16 cellular contexts compared by ENCODE assay signal in the genomic region with DNA sequence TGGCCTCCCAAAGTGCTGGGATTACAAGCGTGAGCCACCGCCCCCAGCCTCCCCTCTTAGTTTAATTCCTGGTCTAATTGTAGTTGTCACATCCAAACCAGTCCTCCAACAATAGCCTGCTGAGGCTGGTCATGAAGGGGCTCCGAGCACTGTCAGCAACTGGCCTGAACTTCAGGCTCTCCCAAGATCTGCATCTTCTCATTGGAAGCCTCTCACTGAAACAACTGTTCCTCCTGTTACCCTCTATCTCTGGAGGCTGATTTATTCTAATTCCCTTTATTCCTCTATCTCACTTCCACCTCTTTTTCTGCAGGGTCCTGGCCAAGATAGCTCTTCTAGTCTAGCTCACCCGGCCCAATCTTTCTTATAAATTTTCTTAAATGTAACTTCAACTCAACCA.
A peak's percentile ranks its signal among the peaks of the same experiment; 100 is the strongest.
DNase-seq lines count a peak whose midpoint lies in the region; ATAC-seq, FAIRE-seq and TF ChIP-seq lines count a peak whose summit lies in the region.
"Had no signal": no experiment of that assay in that cellular context is flagged by ENCODE, and none has a peak within 500 bp of the region (broad histone marks: within the 10 kb centered on the region; RNA-seq: fewer than 3 reads in every experiment).

No MANE protein-coding gene starts in this region.

- CTCF ChIA-PET in HepG2 (lab: Yijun Ruan, JAX; ENCODE audit: low intra/inter-chr PET ratio, low total read pairs) = no interaction called here
- CTCF ChIA-PET in activated CD8-positive, alpha-beta T cell treated with anti-CD3 and anti-CD28 coated beads for 36 hours (lab: Charles Lee) = interaction anchor here (1.1 to 2.1 kb wide), 8 partner anchors 10 to 241 kb away, joined by 3 to 14 read pairs (median 5); no protein-coding TSS in a partner anchor

- H3K9ac ChIP-seq in HepG2 (ENCODE audit: insufficient read depth, low read depth, low read length) (no peak overlapping the region), endodermal cell (ENCODE audit: extremely low read depth, low read length, poor library complexity, severe bottlenecking) (no peak overlapping the region)

- DNase-seq in HepG2 (ENCODE audit: low spot score) (no peak), right lobe of liver (no peak), endodermal cell (peak; percentile 39), left cardiac atrium (no peak), foreskin keratinocyte (no peak)
- no peak for DNase-seq in activated CD8-positive, alpha-beta T cell treated with anti-CD3 and anti-CD28 coated beads for 36 hours
- DNase-seq in activated CD4-positive, CD25-positive, alpha-beta regulatory T cell treated with anti-CD3 and anti-CD28 coated beads, Interleukin-2, amount 50 U/mL, for 72 hours = no peak
- DNase-seq: gastrocnemius medialis, KBM-7, mammary epithelial cell, MV-4-11, NCI-H187, NCI-H82, PC-3, SIG-M5 had no signal

- H3K4me3 Mint-ChIP-seq in activated CD8-positive, alpha-beta T cell treated with anti-CD3 and anti-CD28 coated beads for 36 hours = no peak overlapping the region
- no peak overlapping the region for H3K4me3 Mint-ChIP-seq in endodermal cell
- H3K4me3 Mint-ChIP-seq: nephron had no signal

- TF ChIP-seq CTCF in HepG2 (CRISPR knock-in tag; IDR thresholded peaks at IDR 0.05) (no peak), right lobe of liver (IDR thresholded peaks at IDR 0.05) (no peak), endodermal cell (conservative IDR thresholded peaks at IDR 0.05) (no peak), foreskin keratinocyte (conservative IDR thresholded peaks at IDR 0.05) (no peak)
- no peak for TF ChIP-seq CTCF in activated CD8-positive, alpha-beta T cell treated with anti-CD3 and anti-CD28 coated beads for 36 hours (IDR thresholded peaks at IDR 0.05)

- peaks cover 49% of the 10 kb centered on the region for H3K4me1 Mint-ChIP-seq in activated CD8-positive, alpha-beta T cell treated with anti-CD3 and anti-CD28 coated beads for 36 hours (ENCODE audit: low read depth)
- peaks cover 9% of the 10 kb centered on the region for H3K4me1 Mint-ChIP-seq in endodermal cell
- H3K4me1 Mint-ChIP-seq: nephron had no signal

- peaks cover 2% of the 10 kb centered on the region for H3K79me2 ChIP-seq in HepG2 (ENCODE audit: insufficient read depth, low read length)

- H2AFZ ChIP-seq in HepG2 (ENCODE audit: low read length) = no peak overlapping the region

- TF ChIP-seq EP300 in HepG2 (IDR thresholded peaks at IDR 0.05; ENCODE audit: low read depth in 2 of 2, low read length in 2 of 2) = no peak
- no peak for TF ChIP-seq EP300 in HepG2 (CRISPR knock-in tag; IDR thresholded peaks at IDR 0.05; ENCODE audit: borderline replicate concordance)

- H3K27ac ChIP-seq in HepG2 (ENCODE audit: extremely low read length, insufficient read depth, low read length) = no peak overlapping the region
- H3K27ac ChIP-seq in right lobe of liver = no peak overlapping the region
- no peak overlapping the region for H3K27ac ChIP-seq in endodermal cell (ENCODE audit: low read depth, low read length)
- no peak overlapping the region for H3K27ac ChIP-seq in foreskin keratinocyte
- H3K27ac ChIP-seq: gastrocnemius medialis had no signal

- in situ Hi-C loops in HepG2 (cut with HindIII; ENCODE audit: extremely low pct_ligation_motif_present, low pct_unique_long_range_greater_than_20kb) = no loop called here

- intact Hi-C loops in HepG2 (cut with micrococcal nuclease; ENCODE audit: unreplicated experiment) (no loop called here), right lobe of liver (cut with DNase I) (no loop called here), left cardiac atrium (cut with DNase I) (no loop called here)
- intact Hi-C loops in activated CD8-positive, alpha-beta T cell treated with anti-CD3 and anti-CD28 coated beads for 36 hours (cut with micrococcal nuclease) = no loop called here

- H3K27me3 ChIP-seq in HepG2 (ENCODE audit: control insufficient read depth in 1 of 2, insufficient read depth in 2 of 2, low read length in 2 of 2) (no peaks in the 10 kb centered on the region), right lobe of liver (no peaks in the 10 kb centered on the region), endodermal cell (ENCODE audit: control insufficient read depth, insufficient read depth, low read length, poor library complexity, severe bottlenecking) (no peaks in the 10 kb centered on the region), foreskin keratinocyte (no peaks in the 10 kb centered on the region)
- H3K27me3 ChIP-seq: gastrocnemius medialis had no signal

- no peaks in the 10 kb centered on the region for H3K4me1 ChIP-seq in HepG2 (ENCODE audit: insufficient read depth, low read length)
- H3K4me1 ChIP-seq in right lobe of liver = peaks cover 0 to 4% (median 0%) of the 10 kb centered on the region in 4 donors
- H3K4me1 ChIP-seq in endodermal cell (ENCODE audit: control insufficient read depth, insufficient read depth, low read length) = no peaks in the 10 kb centered on the region
- peaks cover 5% of the 10 kb centered on the region for H3K4me1 ChIP-seq in foreskin keratinocyte

- no peak for TF ChIP-seq RAD21 in HepG2 (CRISPR knock-in tag; IDR thresholded peaks at IDR 0.05)

- H3K27me3 Mint-ChIP-seq in activated CD8-positive, alpha-beta T cell treated with anti-CD3 and anti-CD28 coated beads for 36 hours = no peaks in the 10 kb centered on the region
- no peaks in the 10 kb centered on the region for H3K27me3 Mint-ChIP-seq in endodermal cell (ENCODE audit: insufficient read depth)

- peaks cover 78% of the 10 kb centered on the region for H3K36me3 Mint-ChIP-seq in activated CD8-positive, alpha-beta T cell treated with anti-CD3 and anti-CD28 coated beads for 36 hours (ENCODE audit: low read depth)
- peaks cover 75% of the 10 kb centered on the region for H3K36me3 Mint-ChIP-seq in endodermal cell (ENCODE audit: low read depth)

- H3K4me3 ChIP-seq in HepG2 (replicated peaks in 1 of 3; ENCODE audit: insufficient read depth in 1 of 3, low read depth in 2 of 3, low read length in 3 of 3) (no peak overlapping the region), right lobe of liver (no peak overlapping the region), endodermal cell (ENCODE audit: low read length) (no peak overlapping the region)
- H3K4me3 ChIP-seq: gastrocnemius medialis had no signal

- WGBS in HepG2 (ENCODE audit: low lambda C conversion rate) = 97% methylated on average over 4 of the region's 4 CpGs
- WGBS in right lobe of liver (ENCODE audit: insufficient coverage, low coverage, low lambda C conversion rate, missing lambda C conversion rate) = 90% methylated on average over 3 of the region's 4 CpGs
- 95 to 96% methylated on average over 2 to 4 of the region's 4 CpGs for WGBS in endodermal cell (ENCODE audit: insufficient coverage in 1 of 2, insufficient read length in 1 of 2), 2 experiments

- TF ChIP-seq POLR2A in HepG2 (IDR thresholded peaks at IDR 0.05; ENCODE audit: insufficient read depth in 1 of 2, low read depth in 2 of 2, low read length in 2 of 2) (no peak; a peak in 1 of 4 replicates), right lobe of liver (IDR thresholded peaks at IDR 0.05) (no peak)

- POLR2A ChIA-PET in HepG2 (lab: Yijun Ruan, JAX) = interaction anchor here (0.8 to 1.3 kb wide), 3 partner anchors 13 to 97 kb away, joined by 3 to 5 read pairs (median 3); no protein-coding TSS in a partner anchor
- POLR2A ChIA-PET in activated CD8-positive, alpha-beta T cell treated with anti-CD3 and anti-CD28 coated beads for 36 hours (lab: Charles Lee) = interaction anchor here (1.7 to 2.0 kb wide), 3 partner anchors 8 to 86 kb away, joined by 6 to 9 read pairs (median 9); no protein-coding TSS in a partner anchor

- peak overlapping the region; percentile 99 for H3K27ac Mint-ChIP-seq in activated CD8-positive, alpha-beta T cell treated with anti-CD3 and anti-CD28 coated beads for 36 hours
- H3K27ac Mint-ChIP-seq in endodermal cell = no peak overlapping the region
- H3K27ac Mint-ChIP-seq: nephron had no signal

- H3K9me3 ChIP-seq in HepG2 (ENCODE audit: low read length) = no peaks in the 10 kb centered on the region
- H3K9me3 ChIP-seq in right lobe of liver = no peaks in the 10 kb centered on the region
- H3K9me3 ChIP-seq in endodermal cell (ENCODE audit: control insufficient read depth, low read length) = peaks cover 12% of the 10 kb centered on the region
- H3K9me3 ChIP-seq: gastrocnemius medialis had no signal

- H3K9me3 Mint-ChIP-seq in activated CD8-positive, alpha-beta T cell treated with anti-CD3 and anti-CD28 coated beads for 36 hours = no peaks in the 10 kb centered on the region
- H3K9me3 Mint-ChIP-seq in endodermal cell = peaks cover 24% of the 10 kb centered on the region

- FAIRE-seq in HepG2 (lab: Jason Lieb, UNC) = no peak

- no peaks in the 10 kb centered on the region for H4K20me1 ChIP-seq in HepG2 (ENCODE audit: insufficient read depth, low read length)

- no peak; the same call in 2 of the 3 replicates for ATAC-seq in HepG2
- no peak for ATAC-seq in right lobe of liver
- no peak for ATAC-seq in activated CD8-positive, alpha-beta T cell treated with anti-CD3 and anti-CD28 coated beads for 36 hours
- no peak for ATAC-seq in left cardiac atrium
- no peak for ATAC-seq in foreskin keratinocyte
- ATAC-seq: gastrocnemius medialis, PC-3 had no signal

- H3K4me2 ChIP-seq in HepG2 (ENCODE audit: low read depth, low read length) = no peak overlapping the region

- no TSS peak for BruUV-seq in HepG2 (replicated peaks; lab: Mats Ljungman, UMichigan)

- peaks cover 12 to 37% of the 10 kb centered on the region in 2 experiments for H3K36me3 ChIP-seq in HepG2 (replicated peaks in 1 of 2; ENCODE audit: control insufficient read depth in 1 of 2, insufficient read depth in 2 of 2, low read length in 2 of 2)
- peaks cover 0 to 38% (median 11%) of the 10 kb centered on the region in 4 donors for H3K36me3 ChIP-seq in right lobe of liver
- peaks cover 29% of the 10 kb centered on the region for H3K36me3 ChIP-seq in endodermal cell (ENCODE audit: control insufficient read depth, insufficient read depth, low read length)

TF ChIP-seq in HepG2, 621 proteins besides CTCF, POLR2A, EP300 and RAD21:
- no peak for TF ChIP-seq CEBPB (IDR thresholded peaks at IDR 0.05; ENCODE audit: borderline replicate concordance, low read depth, low read length)
- TF ChIP-seq PRMT3 (CRISPR knock-in tag; IDR thresholded peaks at IDR 0.05; ENCODE audit: borderline replicate concordance, low read depth) = 0 out of 2 replicates have a peak, but pooled peaks have one; percentile 9
- TF ChIP-seq RBM22 (optimal IDR thresholded peaks at IDR 0.05; ENCODE audit: low read length) = peak; percentile 90
- TF ChIP-seq FIP1L1 (IDR thresholded peaks at IDR 0.05; ENCODE audit: borderline replicate concordance, insufficient read depth, low read depth, low read length) = no peak
TF ChIP-seq in HepG2: peak in this region for 2.
